Comparison of ENCODE assay signal across 15 cellular contexts in genomic region chr16:50276801-50277560, GRCh38. TPM values are rescaled to one million over a fixed set of nuclear protein-coding genes. Genes with fewer than 3 reads are reported as not detected.
DNase-seq lines count a peak whose midpoint lies in the region; ATAC-seq and TF ChIP-seq lines count a peak whose summit lies in the region.
"Had no signal": no experiment of that assay in that cellular context is flagged by ENCODE, and none has a peak within 500 bp of the region (broad histone marks: within the 10 kb centered on the region; RNA-seq: fewer than 3 reads in every experiment).

No MANE protein-coding gene starts in this region.

- POLR2A ChIA-PET in activated B cell treated with CpG ODN at 0.5 μM for 24 hours (lab: Charles Lee): interaction anchor here (16.1 kb wide), 1 partner anchor 8 kb away, joined by 244 read pairs; the partner anchor contains the start of gene ADCY7

- CTCF ChIA-PET in activated B cell treated with CpG ODN at 0.5 μM for 24 hours (lab: Charles Lee): no interaction called here

- H3K27me3 ChIP-seq in DOHH2 (ENCODE audit: control insufficient read depth, low read length): no peaks in the 10 kb centered on the region
- H3K27me3 ChIP-seq in lower lobe of right lung (ENCODE audit: low read depth): no peaks in the 10 kb centered on the region
- H3K27me3 ChIP-seq: breast epithelium had no signal

- H3K27me3 Mint-ChIP-seq in CD14-positive monocyte (ENCODE audit: low read depth in 3 of 3): no peaks in the 10 kb centered on the region
- H3K27me3 Mint-ChIP-seq in activated B cell treated with CpG ODN at 0.5 μM for 24 hours: no peaks in the 10 kb centered on the region

- H3K27ac Mint-ChIP-seq in CD14-positive monocyte: peak overlapping the region; percentile 98 to 100 (median 100)
- peak overlapping the region; percentile 100 for H3K27ac Mint-ChIP-seq in activated B cell treated with CpG ODN at 0.5 μM for 24 hours

- no peaks in the 10 kb centered on the region for H3K9me3 ChIP-seq in DOHH2 (ENCODE audit: control insufficient read depth, insufficient read depth, low read length)
- no peaks in the 10 kb centered on the region for H3K9me3 ChIP-seq in lower lobe of right lung
- H3K9me3 ChIP-seq: breast epithelium had no signal

- peaks cover 0 to 4% (median 0%) of the 10 kb centered on the region in 7 donors for H3K9me3 Mint-ChIP-seq in CD14-positive monocyte
- H3K9me3 Mint-ChIP-seq in activated B cell treated with CpG ODN at 0.5 μM for 24 hours: peaks cover 4% of the 10 kb centered on the region

- H3K9me2 ChIP-seq in DOHH2 (replicated peaks; ENCODE audit: control insufficient read depth, low read length): no peaks in the 10 kb centered on the region

- H3K4me2 ChIP-seq in DOHH2 (ENCODE audit: low read length): peak overlapping the region; percentile 83

- peak overlapping the region; percentile 99 to 100 for H3K4me3 Mint-ChIP-seq in CD14-positive monocyte
- peak overlapping the region; percentile 57 for H3K4me3 Mint-ChIP-seq in activated B cell treated with CpG ODN at 0.5 μM for 24 hours

- no peak for DNase-seq in CD14-positive monocyte (ENCODE audit: low spot score)
- DNase-seq in activated B cell treated with CpG ODN at 0.5 μM for 24 hours: no peak
- DNase-seq in lower lobe of right lung: no peak
- no peak for DNase-seq in NCI-H187 (lab: John Stamatoyannopoulos, UW)
- no peak for DNase-seq in cerebellum (ENCODE audit: low spot score)
- DNase-seq: activated CD8-positive, alpha-beta memory T cell treated with anti-CD3 and anti-CD28 coated beads, Interleukin-2, amount 50 U/mL, for 4 hours; Calu3; erythroblast; GOT3; hippocampal formation; mesenchymal stem cell; NCI-H1436 treated with DMSO at 0.1 percent for 48 hours had no signal

- H3K4me3 ChIP-seq in DOHH2 (ENCODE audit: low read length) (peak overlapping the region; percentile 3; the same call in 1 of the 2 replicates), lower lobe of right lung (no peak overlapping the region)
- H3K4me3 ChIP-seq: breast epithelium had no signal

- no peaks in the 10 kb centered on the region for H3K36me3 ChIP-seq in DOHH2 (ENCODE audit: control insufficient read depth, low read length)
- H3K36me3 ChIP-seq in lower lobe of right lung: no peaks in the 10 kb centered on the region
- H3K36me3 ChIP-seq: breast epithelium had no signal

- H3K4me1 ChIP-seq in DOHH2 (ENCODE audit: control insufficient read depth, low read length) (peaks cover 82% of the 10 kb centered on the region), lower lobe of right lung (peaks cover 66% of the 10 kb centered on the region)
- H3K4me1 ChIP-seq: breast epithelium had no signal

- peaks cover 88% of the 10 kb centered on the region for H3K4me1 Mint-ChIP-seq in CD14-positive monocyte
- H3K4me1 Mint-ChIP-seq in activated B cell treated with CpG ODN at 0.5 μM for 24 hours: peaks cover 99% of the 10 kb centered on the region

- H3K27ac ChIP-seq in DOHH2 (ENCODE audit: low read depth, low read length) (peak overlapping the region; percentile 77; the same call in 1 of the 2 replicates), lower lobe of right lung (peak overlapping the region; percentile 32)
- H3K27ac ChIP-seq: breast epithelium had no signal

- no peak for TF ChIP-seq CTCF in CD14-positive monocyte (IDR thresholded peaks at IDR 0.05)
- no peak for TF ChIP-seq CTCF in DOHH2 (IDR thresholded peaks at IDR 0.05; ENCODE audit: low read depth, low read length, poor library complexity, severe bottlenecking)
- no peak for TF ChIP-seq CTCF in activated B cell treated with CpG ODN at 0.5 μM for 24 hours (IDR thresholded peaks at IDR 0.05)
- TF ChIP-seq CTCF in lower lobe of right lung (IDR thresholded peaks at IDR 0.05): no peak

- H3K36me3 Mint-ChIP-seq in CD14-positive monocyte (peaks cover 12 to 44% of the 10 kb centered on the region in 2 donors), activated B cell treated with CpG ODN at 0.5 μM for 24 hours (ENCODE audit: low read depth) (peaks cover 16% of the 10 kb centered on the region)

- H4K20me1 ChIP-seq in DOHH2 (ENCODE audit: control insufficient read depth, insufficient read depth, low read depth, low read length): no peaks in the 10 kb centered on the region

- no peak for ATAC-seq in activated B cell treated with CpG ODN at 0.5 μM for 24 hours (ENCODE audit: low read depth)
- no peak for ATAC-seq in lower lobe of right lung
- ATAC-seq in HG03460 (IDR thresholded peaks at IDR 0.05; ENCODE audit: unreplicated experiment): no peak

- intact Hi-C loops in CD14-positive monocyte (cut with micrococcal nuclease) (loop anchor here (5.0 to 10.0 kb wide), 3 partner anchors 182 to 465 kb away; partner anchors contain the start of genes CYLD (in 1 of the 2) and NOD2 (in 1 of the 2)), activated B cell treated with CpG ODN at 0.5 μM for 24 hours (cut with micrococcal nuclease) (no loop called here), lower lobe of right lung (cut with DNase I) (no loop called here)

- H3K79me2 ChIP-seq in DOHH2 (ENCODE audit: control insufficient read depth, low read length): peaks cover 50% of the 10 kb centered on the region

- H3F3A ChIP-seq in DOHH2 (ENCODE audit: control insufficient read depth, insufficient read depth): peaks cover 20% of the 10 kb centered on the region; the same call in 1 of the 2 replicates

RNA-seq across cellular contexts. Expression of gene ADCY7, which starts 10.6 kb away (rescaled TPM):
- polyA plus RNA-seq in CD14-positive monocyte: 10 to 100 TPM; 53.1 to 91.5 TPM
- total RNA-seq in activated B cell treated with CpG ODN at 0.5 μM for 24 hours (109 and 128 TPM in 2 replicates), lower lobe of right lung (115 TPM), cerebellum (6.4 TPM)

Comparison
In these comparisons a context has a peak if more than half of its experiments do, and no peak if none do; other contexts are left out.
1. RNA of gene ADCY7, which starts 10.6 kb away (total RNA-seq): 109 to 128 TPM in activated B cell treated with CpG ODN at 0.5 μM for 24 hours and 115 TPM in lower lobe of right lung (single experiment); 6.4 TPM in cerebellum (single experiment); every median in the first group is over 10 times any median in the second.
2. intact Hi-C loops: an anchor here in CD14-positive monocyte (5.0 to 10.0 kb wide); none called in activated B cell treated with CpG ODN at 0.5 μM for 24 hours and lower lobe of right lung.